Comparison of ENCODE assay signal across 9 cellular contexts in genomic region chr19:55081773-55082022, GRCh38. TPM values are rescaled to one million over a fixed set of nuclear protein-coding genes. Genes with fewer than 3 reads are reported as not detected.
DNase-seq lines count a peak whose midpoint lies in the region; ATAC-seq and TF ChIP-seq lines count a peak whose summit lies in the region.
"Had no signal": no experiment of that assay in that cellular context is flagged by ENCODE, and none has a peak within 500 bp of the region (broad histone marks: within the 10 kb centered on the region; RNA-seq: fewer than 3 reads in every experiment).

No MANE protein-coding gene starts in this region.

- H3K4me3 ChIP-seq in iPS-18a (ENCODE audit: low read length): peak overlapping the region; percentile 69

- H3K4me3 Mint-ChIP-seq in activated CD8-positive, alpha-beta memory T cell treated with anti-CD3 and anti-CD28 coated beads, Interleukin-2, amount 10 ng/mL, durations not matched to agents 7 days and 5 days: peak overlapping the region; percentile 76
- peak overlapping the region; percentile 62 for H3K4me3 Mint-ChIP-seq in activated CD8-positive, alpha-beta T cell treated with anti-CD3 and anti-CD28 coated beads for 36 hours
- peak overlapping the region; percentile 84 to 88 for H3K4me3 Mint-ChIP-seq in stimulated activated naive CD8-positive, alpha-beta T cell treated with anti-CD3 and anti-CD28 coated beads, Interleukin-15, amount 100 ng/mL, for 72 hours

- peaks cover 61% of the 10 kb centered on the region for H3K27me3 ChIP-seq in iPS-18a (ENCODE audit: control insufficient read depth, insufficient read depth, low read length)
- H3K27me3 ChIP-seq: testis had no signal

- POLR2A ChIA-PET in activated CD8-positive, alpha-beta T cell treated with anti-CD3 and anti-CD28 coated beads for 36 hours (lab: Charles Lee): interaction anchor here (1.3 kb wide), 1 partner anchor 555 kb away, joined by 3 read pairs; no protein-coding TSS in a partner anchor

- no peak for DNase-seq in activated CD8-positive, alpha-beta memory T cell treated with anti-CD3 and anti-CD28 coated beads, Interleukin-2, amount 10 ng/mL, durations not matched to agents 7 days and 5 days
- DNase-seq in activated CD8-positive, alpha-beta memory T cell treated with anti-CD3 and anti-CD28 coated beads, Interleukin-2, amount 50 U/mL, for 48 hours: no peak
- no peak for DNase-seq in activated CD8-positive, alpha-beta T cell treated with anti-CD3 and anti-CD28 coated beads for 36 hours
- no peak for DNase-seq in stimulated activated naive CD8-positive, alpha-beta T cell treated with anti-CD3 and anti-CD28 coated beads, Interleukin-15, amount 100 ng/mL, for 72 hours
- DNase-seq in NCI-H82 (lab: John Stamatoyannopoulos, UW) (no peak), mucosa of gallbladder (ENCODE audit: low spot score) (no peak), HuH-7.5 (ENCODE audit: low spot score) (no peak)

- CTCF ChIA-PET in activated CD8-positive, alpha-beta memory T cell treated with anti-CD3 and anti-CD28 coated beads, Interleukin-2, amount 10 ng/mL, durations not matched to agents 7 days and 5 days (lab: Charles Lee): no interaction called here
- CTCF ChIA-PET in activated CD8-positive, alpha-beta T cell treated with anti-CD3 and anti-CD28 coated beads for 36 hours (lab: Charles Lee): no interaction called here

- no peaks in the 10 kb centered on the region for H3K9me3 ChIP-seq in iPS-18a (ENCODE audit: control insufficient read depth, low read depth, low read length)
- H3K9me3 ChIP-seq: testis had no signal

- peaks cover 23% of the 10 kb centered on the region for H3K4me1 Mint-ChIP-seq in activated CD8-positive, alpha-beta memory T cell treated with anti-CD3 and anti-CD28 coated beads, Interleukin-2, amount 10 ng/mL, durations not matched to agents 7 days and 5 days
- H3K4me1 Mint-ChIP-seq in activated CD8-positive, alpha-beta T cell treated with anti-CD3 and anti-CD28 coated beads for 36 hours (ENCODE audit: low read depth): peaks cover 19% of the 10 kb centered on the region
- H3K4me1 Mint-ChIP-seq in stimulated activated naive CD8-positive, alpha-beta T cell treated with anti-CD3 and anti-CD28 coated beads, Interleukin-15, amount 100 ng/mL, for 72 hours: peaks cover 47% of the 10 kb centered on the region

- peaks cover 51% of the 10 kb centered on the region for H3K27me3 Mint-ChIP-seq in activated CD8-positive, alpha-beta memory T cell treated with anti-CD3 and anti-CD28 coated beads, Interleukin-2, amount 10 ng/mL, durations not matched to agents 7 days and 5 days
- H3K27me3 Mint-ChIP-seq in activated CD8-positive, alpha-beta T cell treated with anti-CD3 and anti-CD28 coated beads for 36 hours: peaks cover 55% of the 10 kb centered on the region
- peaks cover 77% of the 10 kb centered on the region for H3K27me3 Mint-ChIP-seq in stimulated activated naive CD8-positive, alpha-beta T cell treated with anti-CD3 and anti-CD28 coated beads, Interleukin-15, amount 100 ng/mL, for 72 hours

- no peaks in the 10 kb centered on the region for H3K36me3 ChIP-seq in iPS-18a (ENCODE audit: control insufficient read depth, low read depth, low read length)

- peaks cover 14% of the 10 kb centered on the region for H3K4me1 ChIP-seq in iPS-18a (ENCODE audit: control insufficient read depth, low read depth, low read length)

- TF ChIP-seq CTCF in activated CD8-positive, alpha-beta T cell treated with anti-CD3 and anti-CD28 coated beads for 36 hours (IDR thresholded peaks at IDR 0.05): no peak

- ATAC-seq in activated CD8-positive, alpha-beta memory T cell treated with anti-CD3 and anti-CD28 coated beads, Interleukin-2, amount 10 ng/mL, durations not matched to agents 7 days and 5 days: no peak
- no peak for ATAC-seq in activated CD8-positive, alpha-beta T cell treated with anti-CD3 and anti-CD28 coated beads for 36 hours
- no peak for ATAC-seq in stimulated activated naive CD8-positive, alpha-beta T cell treated with anti-CD3 and anti-CD28 coated beads, Interleukin-15, amount 100 ng/mL, for 72 hours

- H3K27ac ChIP-seq in iPS-18a (ENCODE audit: low read length): no peak overlapping the region
- H3K27ac ChIP-seq: testis had no signal

- H3K36me3 Mint-ChIP-seq in activated CD8-positive, alpha-beta memory T cell treated with anti-CD3 and anti-CD28 coated beads, Interleukin-2, amount 10 ng/mL, durations not matched to agents 7 days and 5 days: no peaks in the 10 kb centered on the region
- H3K36me3 Mint-ChIP-seq in activated CD8-positive, alpha-beta T cell treated with anti-CD3 and anti-CD28 coated beads for 36 hours (ENCODE audit: low read depth): no peaks in the 10 kb centered on the region

- intact Hi-C loops in activated CD8-positive, alpha-beta T cell treated with anti-CD3 and anti-CD28 coated beads for 36 hours (cut with micrococcal nuclease): no loop called here

- H3K9ac ChIP-seq in iPS-18a (ENCODE audit: low read length): peak overlapping the region; percentile 32

- no peak overlapping the region for H3K27ac Mint-ChIP-seq in activated CD8-positive, alpha-beta memory T cell treated with anti-CD3 and anti-CD28 coated beads, Interleukin-2, amount 10 ng/mL, durations not matched to agents 7 days and 5 days
- no peak overlapping the region for H3K27ac Mint-ChIP-seq in activated CD8-positive, alpha-beta T cell treated with anti-CD3 and anti-CD28 coated beads for 36 hours
- no peak overlapping the region for H3K27ac Mint-ChIP-seq in stimulated activated naive CD8-positive, alpha-beta T cell treated with anti-CD3 and anti-CD28 coated beads, Interleukin-15, amount 100 ng/mL, for 72 hours

- H3K9me3 Mint-ChIP-seq in activated CD8-positive, alpha-beta memory T cell treated with anti-CD3 and anti-CD28 coated beads, Interleukin-2, amount 10 ng/mL, durations not matched to agents 7 days and 5 days (ENCODE audit: low read depth): no peaks in the 10 kb centered on the region
- H3K9me3 Mint-ChIP-seq in activated CD8-positive, alpha-beta T cell treated with anti-CD3 and anti-CD28 coated beads for 36 hours: no peaks in the 10 kb centered on the region
- peaks cover 3 to 12% of the 10 kb centered on the region in 2 donors for H3K9me3 Mint-ChIP-seq in stimulated activated naive CD8-positive, alpha-beta T cell treated with anti-CD3 and anti-CD28 coated beads, Interleukin-15, amount 100 ng/mL, for 72 hours

RNA-seq across cellular contexts. Expression of gene EPS8L1, which starts 6.0 kb away (rescaled TPM):
- total RNA-seq in activated CD8-positive, alpha-beta memory T cell treated with anti-CD3 and anti-CD28 coated beads, Interleukin-2, amount 10 ng/mL, durations not matched to agents 7 days and 5 days: 1 to 10 TPM; 4.5 to 9.8 TPM
- total RNA-seq in activated CD8-positive, alpha-beta T cell treated with anti-CD3 and anti-CD28 coated beads for 36 hours: 1 to 10 TPM; 2.8 to 3.2 TPM
- total RNA-seq in mucosa of gallbladder: 127 TPM

RNA-seq across cellular contexts. Expression of gene RDH13, which starts 18.8 kb away (rescaled TPM):
- total RNA-seq in activated CD8-positive, alpha-beta memory T cell treated with anti-CD3 and anti-CD28 coated beads, Interleukin-2, amount 10 ng/mL, durations not matched to agents 7 days and 5 days: 10 to 100 TPM; 18.9 to 23.9 TPM
- total RNA-seq in activated CD8-positive, alpha-beta T cell treated with anti-CD3 and anti-CD28 coated beads for 36 hours: 10 to 100 TPM; 17.3 to 18.2 TPM
- total RNA-seq in mucosa of gallbladder: 63.0 TPM

RNA-seq across cellular contexts. Expression of gene PPP1R12C, which starts 35.7 kb away (rescaled TPM):
- 100 to 1,000 TPM; 134 to 144 TPM for total RNA-seq in activated CD8-positive, alpha-beta memory T cell treated with anti-CD3 and anti-CD28 coated beads, Interleukin-2, amount 10 ng/mL, durations not matched to agents 7 days and 5 days
- 10 to 100 TPM; 55.4 to 55.8 TPM for total RNA-seq in activated CD8-positive, alpha-beta T cell treated with anti-CD3 and anti-CD28 coated beads for 36 hours
- total RNA-seq in mucosa of gallbladder: 189 TPM

RNA-seq across cellular contexts. Expression of gene GP6, which starts 43.6 kb away (rescaled TPM):
- total RNA-seq in activated CD8-positive, alpha-beta memory T cell treated with anti-CD3 and anti-CD28 coated beads, Interleukin-2, amount 10 ng/mL, durations not matched to agents 7 days and 5 days: under 1 TPM in 1 of 2 experiments, not detected in 1; 0.55 TPM
- under 1 TPM; 0.14 to 0.27 TPM for total RNA-seq in activated CD8-positive, alpha-beta T cell treated with anti-CD3 and anti-CD28 coated beads for 36 hours
- total RNA-seq in mucosa of gallbladder: 0.72 TPM

Comparison
In these comparisons a context has a peak if more than half of its experiments do, and no peak if none do; other contexts are left out.
1. RNA of gene EPS8L1, which starts 6.0 kb away (total RNA-seq): 127 TPM in mucosa of gallbladder (single experiment); 4.5 to 9.8 TPM in activated CD8-positive, alpha-beta memory T cell treated with anti-CD3 and anti-CD28 coated beads, Interleukin-2, amount 10 ng/mL, durations not matched to agents 7 days and 5 days and 2.8 to 3.2 TPM in activated CD8-positive, alpha-beta T cell treated with anti-CD3 and anti-CD28 coated beads for 36 hours; every median in the first group is over 10 times any median in the second.
2. Peak in every context shown above with its lines, with median percentiles within 50 percentile points of each other: H3K4me3 Mint-ChIP-seq.